18 cellular contexts compared by ENCODE assay signal in genomic region chr6:156061958-156062661, GRCh38.
"Had no signal": no experiment of that assay in that cellular context is flagged by ENCODE, and none has a peak within 500 bp of the region (broad histone marks: within the 10 kb centered on the region; RNA-seq: fewer than 3 reads in every experiment).

No MANE protein-coding gene starts in this region.

- H3K9ac ChIP-seq: parathyroid adenoma had no signal

- H3K4me3 ChIP-seq: SK-N-MC had no signal

- H3K27me3 ChIP-seq: foreskin keratinocyte had no signal

- H3K27ac ChIP-seq: foreskin keratinocyte, parathyroid adenoma, SK-N-MC had no signal

- H2AFZ ChIP-seq: parathyroid adenoma had no signal

- H3K79me2 ChIP-seq: parathyroid adenoma had no signal

- H3K4me1 ChIP-seq: foreskin keratinocyte, parathyroid adenoma had no signal

- DNase-seq: activated CD4-positive, alpha-beta T cell treated with anti-CD3 and anti-CD28 coated beads, Interleukin-2, amount 50 U/mL, for 4 hours; activated CD4-positive, CD25-positive, alpha-beta regulatory T cell treated with anti-CD3 and anti-CD28 coated beads, Interleukin-2, amount 50 U/mL, for 72 hours; activated naive CD4-positive, alpha-beta T cell treated with Interleukin-2 at 50 U/mL for 16 hours; foreskin keratinocyte; head of caudate nucleus; immature natural killer cell; mammary epithelial cell; naive B cell; retina; small intestine; stimulated activated CD4-positive, alpha-beta T cell treated with anti-CD3 and anti-CD28 coated beads, Interleukin-4, amount 100 ng/mL, for 24 hours; stimulated activated naive CD4-positive, alpha-beta T cell; T-helper 9 cell; trophoblast cell had no signal

- ATAC-seq: activated T-helper 17 cell treated with anti-CD3 and anti-CD28 coated beads, Interleukin-2, amount 50 U/mL, for 72 hours; esophagus mucosa; foreskin keratinocyte had no signal
